Comparison of ENCODE assay signal across 2 cellular contexts in the genomic region with DNA sequence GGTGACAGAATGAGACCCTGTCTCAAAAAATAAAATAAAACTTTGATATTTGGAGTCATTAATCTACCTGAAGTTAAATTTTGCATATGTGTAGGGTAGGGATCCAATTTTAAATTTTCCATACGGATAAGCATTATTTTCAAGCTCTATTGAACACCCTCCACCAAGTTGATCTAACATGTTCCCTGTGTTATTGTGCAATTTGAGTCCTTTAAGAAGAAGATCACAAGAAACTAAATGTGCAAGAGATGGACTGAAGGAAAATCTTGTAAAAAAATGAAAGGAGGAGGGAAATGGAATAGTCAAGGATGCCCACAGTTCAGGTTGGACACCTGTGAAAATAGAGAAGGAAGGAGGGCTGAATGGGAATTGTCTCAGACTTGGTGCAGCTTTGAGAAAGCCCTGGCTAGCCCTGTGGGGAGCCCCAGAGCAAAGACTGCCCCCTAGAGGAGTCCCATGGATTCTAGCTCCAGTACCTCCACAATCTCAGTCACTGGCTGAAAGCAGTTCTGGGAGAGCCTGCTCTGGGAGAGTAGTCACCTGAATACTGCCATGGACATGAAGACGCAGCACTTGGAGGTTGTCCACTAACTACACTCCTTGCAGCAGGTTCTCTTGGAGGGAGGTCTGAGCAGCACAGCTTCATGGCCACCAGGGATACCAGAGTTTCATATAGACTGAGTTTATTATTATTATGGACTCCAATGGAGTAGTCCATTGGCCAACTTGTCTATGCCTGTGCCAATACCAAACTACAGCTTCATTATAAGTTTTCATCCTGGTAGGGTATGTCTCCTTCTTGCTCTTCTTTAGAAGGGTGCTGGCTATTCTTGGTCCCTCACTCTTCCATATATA.
TF ChIP-seq lines count a peak whose summit lies in the region.

No MANE protein-coding gene starts in this region.

TF ChIP-seq in SK-N-SH, 30 proteins besides CTCF, POLR2A, EP300 and RAD21:
- TF ChIP-seq MAX (IDR thresholded peaks at IDR 0.05; ENCODE audit: low read depth) (no peak), SMC3 (IDR thresholded peaks at IDR 0.05; ENCODE audit: low read depth, low read length) (peak; percentile 18; the same call in 1 of the 2 replicates)

TF ChIP-seq in endothelial cell of umbilical vein, 7 proteins besides CTCF, POLR2A, EP300 and RAD21:
- TF ChIP-seq JUN (IDR thresholded peaks at IDR 0.05; ENCODE audit: borderline replicate concordance, insufficient read depth, insufficient read length, low read depth) = no peak
- TF ChIP-seq FOS (IDR thresholded peaks at IDR 0.05; ENCODE audit: borderline replicate concordance, insufficient read depth, low read length) = no peak
- no peak for TF ChIP-seq MYC (IDR thresholded peaks at IDR 0.05; ENCODE audit: low read depth, low read length)
- no peak for TF ChIP-seq EZH2 (IDR thresholded peaks at IDR 0.05; ENCODE audit: borderline replicate concordance, low read depth, low read length, severe bottlenecking)
- no peak for TF ChIP-seq GATA2 (IDR thresholded peaks at IDR 0.05; ENCODE audit: insufficient read depth, insufficient read length, low read depth, low read length)
- TF ChIP-seq POLR2AphosphoS5 (IDR thresholded peaks at IDR 0.05; ENCODE audit: insufficient read depth, low read depth, low read length) = no peak
- no peak for TF ChIP-seq MAX (IDR thresholded peaks at IDR 0.05; ENCODE audit: insufficient read depth, insufficient read length)
